Comparison of ENCODE assay signal across 9 cellular contexts in genomic region chr1:89670168-89670567, GRCh38. TPM values are rescaled to one million over a fixed set of nuclear protein-coding genes. Genes with fewer than 3 reads are reported as not detected.
DNase-seq lines count a peak whose midpoint lies in the region; ATAC-seq and TF ChIP-seq lines count a peak whose summit lies in the region.
"Had no signal": no experiment of that assay in that cellular context is flagged by ENCODE, and none has a peak within 500 bp of the region (broad histone marks: within the 10 kb centered on the region; RNA-seq: fewer than 3 reads in every experiment).

No MANE protein-coding gene starts in this region.

- H3K9me3 Mint-ChIP-seq in activated T-cell treated with anti-CD3 and anti-CD28 coated beads, Interleukin-2, amount 50 U/mL, for 24 hours = peaks cover 2% of the 10 kb centered on the region
- H3K9me3 Mint-ChIP-seq in activated B cell treated with CpG ODN at 0.5 μM for 24 hours (no peaks in the 10 kb centered on the region), chondrocyte (ENCODE audit: low read depth) (no peaks in the 10 kb centered on the region)
- no peaks in the 10 kb centered on the region for H3K9me3 Mint-ChIP-seq in stimulated activated memory B cell treated with anti-CD40 and anti-IgM and Interleukin-4, amounts not matched to agents 10 μg/mL and 1 μg/mL and 100 μg/mL, for 72 hours

- TF ChIP-seq CTCF in activated B cell treated with CpG ODN at 0.5 μM for 24 hours (IDR thresholded peaks at IDR 0.05) (no peak), chondrocyte (IDR thresholded peaks at IDR 0.05) (no peak)

- peak overlapping the region; percentile 26 for H3K4me3 Mint-ChIP-seq in activated T-cell treated with anti-CD3 and anti-CD28 coated beads, Interleukin-2, amount 50 U/mL, for 24 hours
- H3K4me3 Mint-ChIP-seq in activated B cell treated with CpG ODN at 0.5 μM for 24 hours (peak overlapping the region; percentile 16), chondrocyte (ENCODE audit: unreplicated experiment) (no peak overlapping the region)
- H3K4me3 Mint-ChIP-seq in stimulated activated memory B cell treated with anti-CD40 and anti-IgM and Interleukin-4, amounts not matched to agents 10 μg/mL and 1 μg/mL and 100 μg/mL, for 72 hours = peak overlapping the region; percentile 17

- ATAC-seq in HG03039 (IDR thresholded peaks at IDR 0.05; ENCODE audit: unreplicated experiment) (peak; percentile 97), activated B cell treated with CpG ODN at 0.5 μM for 24 hours (ENCODE audit: low read depth) (peak; percentile 90)
- peak; percentile 98 for ATAC-seq in stimulated activated memory B cell treated with anti-CD40 and anti-IgM and Interleukin-4, amounts not matched to agents 10 μg/mL and 1 μg/mL and 100 μg/mL, for 72 hours

- H3K4me1 Mint-ChIP-seq in activated T-cell treated with anti-CD3 and anti-CD28 coated beads, Interleukin-2, amount 50 U/mL, for 24 hours (ENCODE audit: low read depth) = peaks cover 95% of the 10 kb centered on the region
- peaks cover 45% of the 10 kb centered on the region for H3K4me1 Mint-ChIP-seq in activated B cell treated with CpG ODN at 0.5 μM for 24 hours
- H3K4me1 Mint-ChIP-seq in stimulated activated memory B cell treated with anti-CD40 and anti-IgM and Interleukin-4, amounts not matched to agents 10 μg/mL and 1 μg/mL and 100 μg/mL, for 72 hours = peaks cover 51% of the 10 kb centered on the region
- H3K4me1 Mint-ChIP-seq in chondrocyte (ENCODE audit: low read depth) = peaks cover 27% of the 10 kb centered on the region

- POLR2A ChIA-PET in activated B cell treated with CpG ODN at 0.5 μM for 24 hours (lab: Charles Lee) = interaction anchor here (0.8 to 1.5 kb wide), 4 partner anchors 11 to 93 kb away, joined by 3 to 7 read pairs (median 3); partner anchors contain the start of gene LRRC8C

- peaks cover 87% of the 10 kb centered on the region for H3K36me3 Mint-ChIP-seq in activated T-cell treated with anti-CD3 and anti-CD28 coated beads, Interleukin-2, amount 50 U/mL, for 24 hours (ENCODE audit: low read depth)
- H3K36me3 Mint-ChIP-seq in activated B cell treated with CpG ODN at 0.5 μM for 24 hours (ENCODE audit: low read depth) (no peaks in the 10 kb centered on the region), chondrocyte (ENCODE audit: low read depth) (no peaks in the 10 kb centered on the region)
- H3K36me3 Mint-ChIP-seq in stimulated activated memory B cell treated with anti-CD40 and anti-IgM and Interleukin-4, amounts not matched to agents 10 μg/mL and 1 μg/mL and 100 μg/mL, for 72 hours = peaks cover 9% of the 10 kb centered on the region

- CTCF ChIA-PET in activated B cell treated with CpG ODN at 0.5 μM for 24 hours (lab: Charles Lee) = interaction anchor here (0.8 to 2.9 kb wide), 2 partner anchors 89 to 93 kb away, joined by 3 to 14 read pairs; no protein-coding TSS in a partner anchor

- peak overlapping the region; percentile 84 for H3K27ac Mint-ChIP-seq in activated T-cell treated with anti-CD3 and anti-CD28 coated beads, Interleukin-2, amount 50 U/mL, for 24 hours
- H3K27ac Mint-ChIP-seq in activated B cell treated with CpG ODN at 0.5 μM for 24 hours (peak overlapping the region; percentile 69), chondrocyte (ENCODE audit: unreplicated experiment) (no peak overlapping the region)
- H3K27ac Mint-ChIP-seq in stimulated activated memory B cell treated with anti-CD40 and anti-IgM and Interleukin-4, amounts not matched to agents 10 μg/mL and 1 μg/mL and 100 μg/mL, for 72 hours = peak overlapping the region; percentile 66

- no peaks in the 10 kb centered on the region for H3K27me3 Mint-ChIP-seq in activated T-cell treated with anti-CD3 and anti-CD28 coated beads, Interleukin-2, amount 50 U/mL, for 24 hours
- H3K27me3 Mint-ChIP-seq in activated B cell treated with CpG ODN at 0.5 μM for 24 hours = no peaks in the 10 kb centered on the region
- no peaks in the 10 kb centered on the region for H3K27me3 Mint-ChIP-seq in stimulated activated memory B cell treated with anti-CD40 and anti-IgM and Interleukin-4, amounts not matched to agents 10 μg/mL and 1 μg/mL and 100 μg/mL, for 72 hours
- no peaks in the 10 kb centered on the region for H3K27me3 Mint-ChIP-seq in chondrocyte (ENCODE audit: low read depth)

- intact Hi-C loops in activated B cell treated with CpG ODN at 0.5 μM for 24 hours (cut with micrococcal nuclease) = loop anchor here (1.0 kb wide), 7 partner anchors 9 to 146 kb away; partner anchors contain the start of genes LRRC8B and LRRC8C

- DNase-seq in activated T-cell treated with anti-CD3 and anti-CD28 coated beads, Interleukin-2, amount 50 U/mL, for 24 hours = no peak
- DNase-seq in activated T-cell treated with anti-CD3 and anti-CD28 coated beads for 4 hours (no peak), activated B cell treated with CpG ODN at 0.5 μM for 24 hours (no peak), KG1 (lab: John Stamatoyannopoulos, UW) (no peak), chondrocyte (ENCODE audit: low spot score) (no peak)
- no peak for DNase-seq in stimulated activated CD4-positive, alpha-beta T cell treated with anti-CD3 and anti-CD28 coated beads, Interleukin-1b, Interleukin-23, amount 100 ng/mL, for 48 hours
- DNase-seq: SJCRH30 had no signal

RNA-seq across cellular contexts. Expression of gene LRRC8C, which starts 37.2 kb away (rescaled TPM):
- total RNA-seq in activated B cell treated with CpG ODN at 0.5 μM for 24 hours (7.4 and 8.4 TPM in 2 replicates), chondrocyte (2.3 to 2.6 TPM (median 2.3 TPM) in 3 replicates)
